ENCODE assay signal across 1 cellular context in the genomic region with DNA sequence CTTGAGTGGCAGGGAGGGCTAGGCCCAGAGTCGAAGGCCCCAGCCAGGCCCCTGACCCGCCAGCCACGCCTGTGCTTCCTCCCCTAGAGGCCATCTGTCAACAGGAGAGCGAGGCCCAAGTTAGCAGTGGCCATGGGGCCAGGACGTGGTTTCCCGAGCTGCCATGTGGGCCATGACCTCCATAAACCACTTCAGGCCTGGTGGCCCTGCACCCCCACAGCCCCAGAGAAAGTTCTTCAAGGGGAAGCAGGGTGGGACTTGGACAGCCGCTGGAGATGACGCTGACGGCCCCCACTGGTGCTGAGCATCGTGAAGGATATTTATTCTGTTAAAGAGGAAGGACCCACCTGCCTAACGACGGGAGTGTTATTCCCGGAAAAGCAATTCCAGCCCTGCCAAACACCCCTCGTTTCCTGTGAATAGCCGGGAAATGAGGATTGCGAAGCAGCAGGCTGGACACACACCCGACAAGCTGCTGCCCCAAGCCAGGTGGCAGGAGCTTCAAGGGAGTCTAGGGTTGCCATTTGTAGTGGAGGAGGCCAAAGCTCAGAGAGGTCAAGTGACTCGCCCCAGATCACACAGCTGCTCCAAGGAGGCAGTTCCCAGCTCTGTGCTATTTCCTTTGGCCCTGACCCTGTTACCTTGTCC.
TF ChIP-seq lines count a peak whose summit lies in the region.

No MANE protein-coding gene starts in this region.

TF ChIP-seq in GM23338, 12 proteins besides CTCF, POLR2A, EP300 and RAD21:
- TF ChIP-seq EZH2phosphoT487 (IDR thresholded peaks at IDR 0.05; ENCODE audit: unreplicated experiment) (no peak), EZH2 (IDR thresholded peaks at IDR 0.05; ENCODE audit: low read depth, unreplicated experiment) (no peak), ZNF331 (CRISPR knock-in tag; IDR thresholded peaks at IDR 0.05; ENCODE audit: low read depth) (no peak), CREB1 (CRISPR knock-in tag; IDR thresholded peaks at IDR 0.05; ENCODE audit: low read depth) (no peak), STAT1 (IDR thresholded peaks at IDR 0.05; ENCODE audit: unreplicated experiment) (no peak), POLR2AphosphoS5 (IDR thresholded peaks at IDR 0.05; ENCODE audit: low read depth) (no peak), NANOG (IDR thresholded peaks at IDR 0.05; ENCODE audit: borderline replicate concordance) (no peak), JUNB (IDR thresholded peaks at IDR 0.05; ENCODE audit: unreplicated experiment) (no peak), ZNF114 (CRISPR knock-in tag; IDR thresholded peaks at IDR 0.05) (no peak)
- TF ChIP-seq, protein P1, sequence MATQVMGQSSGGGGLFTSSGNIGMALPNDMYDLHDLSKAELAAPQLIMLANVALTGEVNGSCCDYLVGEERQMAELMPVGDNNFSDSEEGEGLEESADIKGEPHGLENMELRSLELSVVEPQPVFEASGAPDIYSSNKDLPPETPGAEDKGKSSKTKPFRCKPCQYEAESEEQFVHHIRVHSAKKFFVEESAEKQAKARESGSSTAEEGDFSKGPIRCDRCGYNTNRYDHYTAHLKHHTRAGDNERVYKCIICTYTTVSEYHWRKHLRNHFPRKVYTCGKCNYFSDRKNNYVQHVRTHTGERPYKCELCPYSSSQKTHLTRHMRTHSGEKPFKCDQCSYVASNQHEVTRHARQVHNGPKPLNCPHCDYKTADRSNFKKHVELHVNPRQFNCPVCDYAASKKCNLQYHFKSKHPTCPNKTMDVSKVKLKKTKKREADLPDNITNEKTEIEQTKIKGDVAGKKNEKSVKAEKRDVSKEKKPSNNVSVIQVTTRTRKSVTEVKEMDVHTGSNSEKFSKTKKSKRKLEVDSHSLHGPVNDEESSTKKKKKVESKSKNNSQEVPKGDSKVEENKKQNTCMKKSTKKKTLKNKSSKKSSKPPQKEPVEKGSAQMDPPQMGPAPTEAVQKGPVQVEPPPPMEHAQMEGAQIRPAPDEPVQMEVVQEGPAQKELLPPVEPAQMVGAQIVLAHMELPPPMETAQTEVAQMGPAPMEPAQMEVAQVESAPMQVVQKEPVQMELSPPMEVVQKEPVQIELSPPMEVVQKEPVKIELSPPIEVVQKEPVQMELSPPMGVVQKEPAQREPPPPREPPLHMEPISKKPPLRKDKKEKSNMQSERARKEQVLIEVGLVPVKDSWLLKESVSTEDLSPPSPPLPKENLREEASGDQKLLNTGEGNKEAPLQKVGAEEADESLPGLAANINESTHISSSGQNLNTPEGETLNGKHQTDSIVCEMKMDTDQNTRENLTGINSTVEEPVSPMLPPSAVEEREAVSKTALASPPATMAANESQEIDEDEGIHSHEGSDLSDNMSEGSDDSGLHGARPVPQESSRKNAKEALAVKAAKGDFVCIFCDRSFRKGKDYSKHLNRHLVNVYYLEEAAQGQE (IDR thresholded peaks at IDR 0.05; ENCODE audit: unreplicated experiment): no peak
- TF ChIP-seq, protein P2, sequence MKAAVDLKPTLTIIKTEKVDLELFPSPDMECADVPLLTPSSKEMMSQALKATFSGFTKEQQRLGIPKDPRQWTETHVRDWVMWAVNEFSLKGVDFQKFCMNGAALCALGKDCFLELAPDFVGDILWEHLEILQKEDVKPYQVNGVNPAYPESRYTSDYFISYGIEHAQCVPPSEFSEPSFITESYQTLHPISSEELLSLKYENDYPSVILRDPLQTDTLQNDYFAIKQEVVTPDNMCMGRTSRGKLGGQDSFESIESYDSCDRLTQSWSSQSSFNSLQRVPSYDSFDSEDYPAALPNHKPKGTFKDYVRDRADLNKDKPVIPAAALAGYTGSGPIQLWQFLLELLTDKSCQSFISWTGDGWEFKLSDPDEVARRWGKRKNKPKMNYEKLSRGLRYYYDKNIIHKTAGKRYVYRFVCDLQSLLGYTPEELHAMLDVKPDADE (IDR thresholded peaks at IDR 0.05): no peak
- TF ChIP-seq, protein P3, sequence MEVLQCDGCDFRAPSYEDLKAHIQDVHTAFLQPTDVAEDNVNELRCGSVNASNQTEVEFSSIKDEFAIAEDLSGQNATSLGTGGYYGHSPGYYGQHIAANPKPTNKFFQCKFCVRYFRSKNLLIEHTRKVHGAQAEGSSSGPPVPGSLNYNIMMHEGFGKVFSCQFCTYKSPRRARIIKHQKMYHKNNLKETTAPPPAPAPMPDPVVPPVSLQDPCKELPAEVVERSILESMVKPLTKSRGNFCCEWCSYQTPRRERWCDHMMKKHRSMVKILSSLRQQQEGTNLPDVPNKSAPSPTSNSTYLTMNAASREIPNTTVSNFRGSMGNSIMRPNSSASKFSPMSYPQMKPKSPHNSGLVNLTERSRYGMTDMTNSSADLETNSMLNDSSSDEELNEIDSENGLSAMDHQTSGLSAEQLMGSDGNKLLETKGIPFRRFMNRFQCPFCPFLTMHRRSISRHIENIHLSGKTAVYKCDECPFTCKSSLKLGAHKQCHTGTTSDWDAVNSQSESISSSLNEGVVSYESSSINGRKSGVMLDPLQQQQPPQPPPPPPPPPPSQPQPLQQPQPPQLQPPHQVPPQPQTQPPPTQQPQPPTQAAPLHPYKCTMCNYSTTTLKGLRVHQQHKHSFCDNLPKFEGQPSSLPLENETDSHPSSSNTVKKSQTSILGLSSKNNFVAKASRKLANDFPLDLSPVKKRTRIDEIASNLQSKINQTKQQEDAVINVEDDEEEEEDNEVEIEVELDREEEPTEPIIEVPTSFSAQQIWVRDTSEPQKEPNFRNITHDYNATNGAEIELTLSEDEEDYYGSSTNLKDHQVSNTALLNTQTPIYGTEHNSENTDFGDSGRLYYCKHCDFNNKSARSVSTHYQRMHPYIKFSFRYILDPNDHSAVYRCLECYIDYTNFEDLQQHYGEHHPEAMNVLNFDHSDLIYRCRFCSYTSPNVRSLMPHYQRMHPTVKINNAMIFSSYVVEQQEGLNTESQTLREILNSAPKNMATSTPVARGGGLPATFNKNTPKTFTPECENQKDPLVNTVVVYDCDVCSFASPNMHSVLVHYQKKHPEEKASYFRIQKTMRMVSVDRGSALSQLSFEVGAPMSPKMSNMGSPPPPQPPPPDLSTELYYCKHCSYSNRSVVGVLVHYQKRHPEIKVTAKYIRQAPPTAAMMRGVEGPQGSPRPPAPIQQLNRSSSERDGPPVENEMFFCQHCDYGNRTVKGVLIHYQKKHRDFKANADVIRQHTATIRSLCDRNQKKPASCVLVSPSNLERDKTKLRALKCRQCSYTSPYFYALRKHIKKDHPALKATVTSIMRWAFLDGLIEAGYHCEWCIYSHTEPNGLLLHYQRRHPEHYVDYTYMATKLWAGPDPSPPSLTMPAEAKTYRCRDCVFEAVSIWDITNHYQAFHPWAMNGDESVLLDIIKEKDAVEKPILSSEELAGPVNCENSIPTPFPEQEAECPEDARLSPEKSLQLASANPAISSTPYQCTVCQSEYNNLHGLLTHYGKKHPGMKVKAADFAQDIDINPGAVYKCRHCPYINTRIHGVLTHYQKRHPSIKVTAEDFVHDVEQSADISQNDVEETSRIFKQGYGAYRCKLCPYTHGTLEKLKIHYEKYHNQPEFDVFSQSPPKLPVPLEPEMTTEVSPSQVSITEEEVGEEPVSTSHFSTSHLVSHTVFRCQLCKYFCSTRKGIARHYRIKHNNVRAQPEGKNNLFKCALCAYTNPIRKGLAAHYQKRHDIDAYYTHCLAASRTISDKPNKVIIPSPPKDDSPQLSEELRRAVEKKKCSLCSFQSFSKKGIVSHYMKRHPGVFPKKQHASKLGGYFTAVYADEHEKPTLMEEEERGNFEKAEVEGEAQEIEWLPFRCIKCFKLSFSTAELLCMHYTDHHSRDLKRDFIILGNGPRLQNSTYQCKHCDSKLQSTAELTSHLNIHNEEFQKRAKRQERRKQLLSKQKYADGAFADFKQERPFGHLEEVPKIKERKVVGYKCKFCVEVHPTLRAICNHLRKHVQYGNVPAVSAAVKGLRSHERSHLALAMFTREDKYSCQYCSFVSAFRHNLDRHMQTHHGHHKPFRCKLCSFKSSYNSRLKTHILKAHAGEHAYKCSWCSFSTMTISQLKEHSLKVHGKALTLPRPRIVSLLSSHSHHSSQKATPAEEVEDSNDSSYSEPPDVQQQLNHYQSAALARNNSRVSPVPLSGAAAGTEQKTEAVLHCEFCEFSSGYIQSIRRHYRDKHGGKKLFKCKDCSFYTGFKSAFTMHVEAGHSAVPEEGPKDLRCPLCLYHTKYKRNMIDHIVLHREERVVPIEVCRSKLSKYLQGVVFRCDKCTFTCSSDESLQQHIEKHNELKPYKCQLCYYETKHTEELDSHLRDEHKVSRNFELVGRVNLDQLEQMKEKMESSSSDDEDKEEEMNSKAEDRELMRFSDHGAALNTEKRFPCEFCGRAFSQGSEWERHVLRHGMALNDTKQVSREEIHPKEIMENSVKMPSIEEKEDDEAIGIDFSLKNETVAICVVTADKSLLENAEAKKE (CRISPR knock-in tag; IDR thresholded peaks at IDR 0.05): no peak
